Comparison of ENCODE assay signal across 1 cellular context in the genomic region with DNA sequence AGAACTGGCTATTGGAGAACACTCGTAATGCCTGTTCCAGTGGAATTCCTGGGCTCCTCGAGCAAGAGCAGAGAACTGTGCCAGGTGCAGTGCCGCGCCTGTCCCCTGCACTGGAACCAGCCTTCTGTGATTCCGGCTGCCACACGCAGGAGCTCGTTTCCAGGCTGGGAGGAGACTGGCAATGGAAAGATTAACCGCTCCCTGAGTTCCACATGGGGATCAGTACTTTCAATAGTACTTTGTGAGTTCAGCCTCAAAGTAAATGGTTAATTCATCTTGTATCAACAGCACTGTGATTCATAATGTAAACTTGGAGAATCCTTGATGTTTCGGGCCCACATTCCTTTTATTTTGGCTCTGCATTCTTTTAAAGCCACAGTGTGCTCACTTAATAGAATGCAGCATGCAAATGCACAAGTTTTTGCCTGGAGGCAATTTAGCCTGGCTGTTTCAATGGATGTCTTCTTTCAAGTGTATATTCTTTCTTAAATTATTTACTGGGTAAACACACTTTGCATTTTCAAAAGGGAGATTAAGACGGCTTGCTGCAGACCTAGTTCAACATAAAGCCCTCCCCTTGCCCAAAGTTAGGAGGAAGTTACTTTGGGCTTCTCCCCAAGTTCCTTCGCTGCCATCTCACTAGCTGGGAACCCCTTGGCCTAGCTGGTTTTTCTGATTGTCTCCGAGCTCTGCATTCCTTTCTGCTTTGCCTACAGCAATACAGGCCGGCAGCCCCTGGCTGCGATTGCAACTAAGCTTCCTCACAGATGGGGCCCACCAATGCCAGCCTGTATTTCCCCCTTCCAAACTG.
TF ChIP-seq lines count a peak whose summit lies in the region.

No MANE protein-coding gene starts in this region.

TF ChIP-seq in HepG2, 621 proteins besides CTCF, POLR2A, EP300 and RAD21 (continued from another document and continues in another):
- TF ChIP-seq, protein P1, sequence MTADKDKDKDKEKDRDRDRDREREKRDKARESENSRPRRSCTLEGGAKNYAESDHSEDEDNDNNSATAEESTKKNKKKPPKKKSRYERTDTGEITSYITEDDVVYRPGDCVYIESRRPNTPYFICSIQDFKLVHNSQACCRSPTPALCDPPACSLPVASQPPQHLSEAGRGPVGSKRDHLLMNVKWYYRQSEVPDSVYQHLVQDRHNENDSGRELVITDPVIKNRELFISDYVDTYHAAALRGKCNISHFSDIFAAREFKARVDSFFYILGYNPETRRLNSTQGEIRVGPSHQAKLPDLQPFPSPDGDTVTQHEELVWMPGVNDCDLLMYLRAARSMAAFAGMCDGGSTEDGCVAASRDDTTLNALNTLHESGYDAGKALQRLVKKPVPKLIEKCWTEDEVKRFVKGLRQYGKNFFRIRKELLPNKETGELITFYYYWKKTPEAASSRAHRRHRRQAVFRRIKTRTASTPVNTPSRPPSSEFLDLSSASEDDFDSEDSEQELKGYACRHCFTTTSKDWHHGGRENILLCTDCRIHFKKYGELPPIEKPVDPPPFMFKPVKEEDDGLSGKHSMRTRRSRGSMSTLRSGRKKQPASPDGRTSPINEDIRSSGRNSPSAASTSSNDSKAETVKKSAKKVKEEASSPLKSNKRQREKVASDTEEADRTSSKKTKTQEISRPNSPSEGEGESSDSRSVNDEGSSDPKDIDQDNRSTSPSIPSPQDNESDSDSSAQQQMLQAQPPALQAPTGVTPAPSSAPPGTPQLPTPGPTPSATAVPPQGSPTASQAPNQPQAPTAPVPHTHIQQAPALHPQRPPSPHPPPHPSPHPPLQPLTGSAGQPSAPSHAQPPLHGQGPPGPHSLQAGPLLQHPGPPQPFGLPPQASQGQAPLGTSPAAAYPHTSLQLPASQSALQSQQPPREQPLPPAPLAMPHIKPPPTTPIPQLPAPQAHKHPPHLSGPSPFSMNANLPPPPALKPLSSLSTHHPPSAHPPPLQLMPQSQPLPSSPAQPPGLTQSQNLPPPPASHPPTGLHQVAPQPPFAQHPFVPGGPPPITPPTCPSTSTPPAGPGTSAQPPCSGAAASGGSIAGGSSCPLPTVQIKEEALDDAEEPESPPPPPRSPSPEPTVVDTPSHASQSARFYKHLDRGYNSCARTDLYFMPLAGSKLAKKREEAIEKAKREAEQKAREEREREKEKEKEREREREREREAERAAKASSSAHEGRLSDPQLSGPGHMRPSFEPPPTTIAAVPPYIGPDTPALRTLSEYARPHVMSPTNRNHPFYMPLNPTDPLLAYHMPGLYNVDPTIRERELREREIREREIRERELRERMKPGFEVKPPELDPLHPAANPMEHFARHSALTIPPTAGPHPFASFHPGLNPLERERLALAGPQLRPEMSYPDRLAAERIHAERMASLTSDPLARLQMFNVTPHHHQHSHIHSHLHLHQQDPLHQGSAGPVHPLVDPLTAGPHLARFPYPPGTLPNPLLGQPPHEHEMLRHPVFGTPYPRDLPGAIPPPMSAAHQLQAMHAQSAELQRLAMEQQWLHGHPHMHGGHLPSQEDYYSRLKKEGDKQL (CRISPR knock-in tag; IDR thresholded peaks at IDR 0.05; ENCODE audit: low read depth) = peak; percentile 84; the same call in 1 of the 2 replicates
- TF ChIP-seq ZNF143 (CRISPR knock-in tag; IDR thresholded peaks at IDR 0.05) (no peak), MZF1 (CRISPR knock-in tag; IDR thresholded peaks at IDR 0.05; ENCODE audit: borderline replicate concordance) (no peak), ZSCAN22 (CRISPR knock-in tag; IDR thresholded peaks at IDR 0.05) (no peak), ZNF326 (CRISPR knock-in tag; IDR thresholded peaks at IDR 0.05; ENCODE audit: borderline replicate concordance) (no peak), MIER3 (CRISPR knock-in tag; IDR thresholded peaks at IDR 0.05; ENCODE audit: borderline replicate concordance) (peak; percentile 76; the same call in 1 of the 2 replicates), TCF7 (IDR thresholded peaks at IDR 0.05; ENCODE audit: low read depth) (peak; percentile 94), MIXL1 (CRISPR knock-in tag; IDR thresholded peaks at IDR 0.05) (peak; percentile 90), ZNF282 (IDR thresholded peaks at IDR 0.05; ENCODE audit: partially characterized antibody) (no peak), STAG1 (CRISPR knock-in tag; IDR thresholded peaks at IDR 0.05) (peak; percentile 44), BCL6 (CRISPR knock-in tag; IDR thresholded peaks at IDR 0.05) (peak; percentile 81), PRPF4 (IDR thresholded peaks at IDR 0.05; ENCODE audit: low read depth, low read length, poor library complexity, severe bottlenecking) (no peak), ZNF563 (CRISPR knock-in tag; IDR thresholded peaks at IDR 0.05) (no peak), ZNF367 (CRISPR knock-in tag; IDR thresholded peaks at IDR 0.05; ENCODE audit: borderline replicate concordance) (no peak), KLF13 (CRISPR knock-in tag; IDR thresholded peaks at IDR 0.05) (no peak), SMARCE1 (IDR thresholded peaks at IDR 0.05; ENCODE audit: borderline replicate concordance) (peak; percentile 81; the same call in 1 of the 2 replicates), HOXA3 (CRISPR knock-in tag; IDR thresholded peaks at IDR 0.05) (no peak; the same call in 1 of the 2 replicates), ZC3H13 (CRISPR knock-in tag; IDR thresholded peaks at IDR 0.05) (no peak), SNRNP70 (IDR thresholded peaks at IDR 0.05; ENCODE audit: low read depth, low read length) (no peak), HNRNPH1 (optimal IDR thresholded peaks at IDR 0.05; ENCODE audit: low read depth, low read length) (no peak), ZNF614 (CRISPR knock-in tag; IDR thresholded peaks at IDR 0.05; ENCODE audit: borderline replicate concordance) (peak; percentile 38; the same call in 1 of the 2 replicates), ZNF615 (CRISPR knock-in tag; IDR thresholded peaks at IDR 0.05; ENCODE audit: borderline replicate concordance) (no peak), HNF4A (CRISPR knock-in tag; IDR thresholded peaks at IDR 0.05) (peak; percentile 55), TBX3 (IDR thresholded peaks at IDR 0.05; ENCODE audit: borderline replicate concordance) (peak; percentile 93), SOX5 (CRISPR knock-in tag; IDR thresholded peaks at IDR 0.05; ENCODE audit: borderline replicate concordance) (peak; percentile 88), SMYD3 (CRISPR knock-in tag; IDR thresholded peaks at IDR 0.05) (no peak), TBP (CRISPR knock-in tag; IDR thresholded peaks at IDR 0.05) (no peak), MAF1 (CRISPR knock-in tag; IDR thresholded peaks at IDR 0.05; ENCODE audit: borderline replicate concordance) (no peak), REL (CRISPR knock-in tag; conservative IDR thresholded peaks at IDR 0.05) (no peak), HNRNPL (IDR thresholded peaks at IDR 0.05; ENCODE audit: low read depth, low read length) (peak; percentile 67; the same call in 1 of the 2 replicates)
- TF ChIP-seq, protein P2, sequence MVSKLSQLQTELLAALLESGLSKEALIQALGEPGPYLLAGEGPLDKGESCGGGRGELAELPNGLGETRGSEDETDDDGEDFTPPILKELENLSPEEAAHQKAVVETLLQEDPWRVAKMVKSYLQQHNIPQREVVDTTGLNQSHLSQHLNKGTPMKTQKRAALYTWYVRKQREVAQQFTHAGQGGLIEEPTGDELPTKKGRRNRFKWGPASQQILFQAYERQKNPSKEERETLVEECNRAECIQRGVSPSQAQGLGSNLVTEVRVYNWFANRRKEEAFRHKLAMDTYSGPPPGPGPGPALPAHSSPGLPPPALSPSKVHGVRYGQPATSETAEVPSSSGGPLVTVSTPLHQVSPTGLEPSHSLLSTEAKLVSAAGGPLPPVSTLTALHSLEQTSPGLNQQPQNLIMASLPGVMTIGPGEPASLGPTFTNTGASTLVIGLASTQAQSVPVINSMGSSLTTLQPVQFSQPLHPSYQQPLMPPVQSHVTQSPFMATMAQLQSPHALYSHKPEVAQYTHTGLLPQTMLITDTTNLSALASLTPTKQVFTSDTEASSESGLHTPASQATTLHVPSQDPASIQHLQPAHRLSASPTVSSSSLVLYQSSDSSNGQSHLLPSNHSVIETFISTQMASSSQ (IDR thresholded peaks at IDR 0.05; ENCODE audit: low read depth) = peak; percentile 68; the same call in 1 of the 2 replicates
- TF ChIP-seq, protein P2 (CRISPR knock-in tag; IDR thresholded peaks at IDR 0.05; ENCODE audit: borderline replicate concordance) = peak; percentile 86; the same call in 1 of the 2 replicates
- TF ChIP-seq, protein P3, sequence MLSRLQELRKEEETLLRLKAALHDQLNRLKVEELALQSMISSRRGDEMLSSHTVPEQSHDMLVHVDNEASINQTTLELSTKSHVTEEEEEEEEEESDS (CRISPR knock-in tag; IDR thresholded peaks at IDR 0.05; ENCODE audit: borderline replicate concordance) = no peak
- TF ChIP-seq, protein P4, sequence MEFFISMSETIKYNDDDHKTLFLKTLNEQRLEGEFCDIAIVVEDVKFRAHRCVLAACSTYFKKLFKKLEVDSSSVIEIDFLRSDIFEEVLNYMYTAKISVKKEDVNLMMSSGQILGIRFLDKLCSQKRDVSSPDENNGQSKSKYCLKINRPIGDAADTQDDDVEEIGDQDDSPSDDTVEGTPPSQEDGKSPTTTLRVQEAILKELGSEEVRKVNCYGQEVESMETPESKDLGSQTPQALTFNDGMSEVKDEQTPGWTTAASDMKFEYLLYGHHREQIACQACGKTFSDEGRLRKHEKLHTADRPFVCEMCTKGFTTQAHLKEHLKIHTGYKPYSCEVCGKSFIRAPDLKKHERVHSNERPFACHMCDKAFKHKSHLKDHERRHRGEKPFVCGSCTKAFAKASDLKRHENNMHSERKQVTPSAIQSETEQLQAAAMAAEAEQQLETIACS (CRISPR knock-in tag; IDR thresholded peaks at IDR 0.05) = no peak
- TF ChIP-seq, protein P5, sequence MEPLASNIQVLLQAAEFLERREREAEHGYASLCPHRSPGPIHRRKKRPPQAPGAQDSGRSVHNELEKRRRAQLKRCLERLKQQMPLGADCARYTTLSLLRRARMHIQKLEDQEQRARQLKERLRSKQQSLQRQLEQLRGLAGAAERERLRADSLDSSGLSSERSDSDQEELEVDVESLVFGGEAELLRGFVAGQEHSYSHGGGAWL (CRISPR knock-in tag; IDR thresholded peaks at IDR 0.05) = no peak
- TF ChIP-seq, protein P6, sequence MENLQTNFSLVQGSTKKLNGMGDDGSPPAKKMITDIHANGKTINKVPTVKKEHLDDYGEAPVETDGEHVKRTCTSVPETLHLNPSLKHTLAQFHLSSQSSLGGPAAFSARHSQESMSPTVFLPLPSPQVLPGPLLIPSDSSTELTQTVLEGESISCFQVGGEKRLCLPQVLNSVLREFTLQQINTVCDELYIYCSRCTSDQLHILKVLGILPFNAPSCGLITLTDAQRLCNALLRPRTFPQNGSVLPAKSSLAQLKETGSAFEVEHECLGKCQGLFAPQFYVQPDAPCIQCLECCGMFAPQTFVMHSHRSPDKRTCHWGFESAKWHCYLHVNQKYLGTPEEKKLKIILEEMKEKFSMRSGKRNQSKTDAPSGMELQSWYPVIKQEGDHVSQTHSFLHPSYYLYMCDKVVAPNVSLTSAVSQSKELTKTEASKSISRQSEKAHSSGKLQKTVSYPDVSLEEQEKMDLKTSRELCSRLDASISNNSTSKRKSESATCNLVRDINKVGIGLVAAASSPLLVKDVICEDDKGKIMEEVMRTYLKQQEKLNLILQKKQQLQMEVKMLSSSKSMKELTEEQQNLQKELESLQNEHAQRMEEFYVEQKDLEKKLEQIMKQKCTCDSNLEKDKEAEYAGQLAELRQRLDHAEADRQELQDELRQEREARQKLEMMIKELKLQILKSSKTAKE (CRISPR knock-in tag; IDR thresholded peaks at IDR 0.05; ENCODE audit: borderline replicate concordance) = no peak
- TF ChIP-seq, protein P7, sequence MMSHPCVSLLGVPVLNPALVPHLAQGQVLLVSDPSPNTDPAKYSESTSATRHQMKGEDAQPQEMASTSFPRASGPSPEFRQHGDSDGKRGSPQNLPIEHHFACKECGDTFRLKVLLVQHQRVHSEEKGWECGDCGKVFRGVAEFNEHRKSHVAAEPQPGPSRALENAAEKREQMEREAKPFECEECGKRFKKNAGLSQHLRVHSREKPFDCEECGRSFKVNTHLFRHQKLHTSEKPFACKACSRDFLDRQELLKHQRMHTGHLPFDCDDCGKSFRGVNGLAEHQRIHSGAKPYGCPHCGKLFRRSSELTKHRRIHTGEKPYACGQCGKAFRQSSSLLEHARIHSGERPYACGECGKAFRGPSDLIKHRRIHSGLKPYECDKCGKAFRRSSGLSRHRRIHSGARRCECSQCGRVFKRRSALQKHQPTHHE (CRISPR knock-in tag; IDR thresholded peaks at IDR 0.05; ENCODE audit: borderline replicate concordance) = no peak
- TF ChIP-seq, protein P8, sequence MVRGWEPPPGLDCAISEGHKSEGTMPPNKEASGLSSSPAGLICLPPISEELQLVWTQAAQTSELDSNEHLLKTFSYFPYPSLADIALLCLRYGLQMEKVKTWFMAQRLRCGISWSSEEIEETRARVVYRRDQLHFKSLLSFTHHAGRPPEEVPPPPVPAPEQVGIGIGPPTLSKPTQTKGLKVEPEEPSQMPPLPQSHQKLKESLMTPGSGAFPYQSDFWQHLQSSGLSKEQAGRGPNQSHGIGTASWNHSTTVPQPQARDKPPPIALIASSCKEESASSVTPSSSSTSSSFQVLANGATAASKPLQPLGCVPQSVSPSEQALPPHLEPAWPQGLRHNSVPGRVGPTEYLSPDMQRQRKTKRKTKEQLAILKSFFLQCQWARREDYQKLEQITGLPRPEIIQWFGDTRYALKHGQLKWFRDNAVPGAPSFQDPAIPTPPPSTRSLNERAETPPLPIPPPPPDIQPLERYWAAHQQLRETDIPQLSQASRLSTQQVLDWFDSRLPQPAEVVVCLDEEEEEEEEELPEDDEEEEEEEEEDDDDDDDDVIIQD (CRISPR knock-in tag; IDR thresholded peaks at IDR 0.05; ENCODE audit: low read depth) = peak; percentile 36; the same call in 1 of the 2 replicates
- TF ChIP-seq, protein P9, sequence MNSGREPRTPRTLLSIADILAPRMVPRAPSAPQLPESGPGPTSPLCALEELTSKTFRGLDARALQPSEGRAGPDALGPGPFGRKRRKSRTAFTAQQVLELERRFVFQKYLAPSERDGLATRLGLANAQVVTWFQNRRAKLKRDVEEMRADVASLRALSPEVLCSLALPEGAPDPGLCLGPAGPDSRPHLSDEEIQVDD (CRISPR knock-in tag; IDR thresholded peaks at IDR 0.05; ENCODE audit: borderline replicate concordance) = no peak
- TF ChIP-seq, protein P10, sequence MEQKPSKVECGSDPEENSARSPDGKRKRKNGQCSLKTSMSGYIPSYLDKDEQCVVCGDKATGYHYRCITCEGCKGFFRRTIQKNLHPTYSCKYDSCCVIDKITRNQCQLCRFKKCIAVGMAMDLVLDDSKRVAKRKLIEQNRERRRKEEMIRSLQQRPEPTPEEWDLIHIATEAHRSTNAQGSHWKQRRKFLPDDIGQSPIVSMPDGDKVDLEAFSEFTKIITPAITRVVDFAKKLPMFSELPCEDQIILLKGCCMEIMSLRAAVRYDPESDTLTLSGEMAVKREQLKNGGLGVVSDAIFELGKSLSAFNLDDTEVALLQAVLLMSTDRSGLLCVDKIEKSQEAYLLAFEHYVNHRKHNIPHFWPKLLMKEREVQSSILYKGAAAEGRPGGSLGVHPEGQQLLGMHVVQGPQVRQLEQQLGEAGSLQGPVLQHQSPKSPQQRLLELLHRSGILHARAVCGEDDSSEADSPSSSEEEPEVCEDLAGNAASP (CRISPR knock-in tag; IDR thresholded peaks at IDR 0.05; ENCODE audit: borderline replicate concordance) = peak; percentile 36; the same call in 1 of the 2 replicates
